In the genomic region with DNA sequence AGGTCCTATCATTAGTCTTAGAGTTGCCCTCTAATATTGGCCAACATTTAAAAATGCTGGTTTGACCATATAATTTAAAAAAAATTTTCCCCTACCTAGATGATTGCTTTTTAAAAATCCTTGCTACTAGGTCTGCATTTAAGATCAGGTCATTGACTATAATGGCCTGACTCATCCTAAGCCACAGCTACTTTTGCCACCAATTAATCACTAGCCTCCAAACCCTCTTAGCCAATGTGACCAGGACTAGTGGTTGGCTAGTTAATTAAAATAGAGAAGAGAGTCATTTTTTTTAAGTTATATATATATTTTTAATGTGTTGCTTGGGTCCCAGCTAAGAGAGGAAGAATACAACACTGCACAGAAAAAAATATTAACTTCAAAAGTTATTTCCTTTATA, we compare ENCODE assay signal across 12 cellular contexts.
"Had no signal": no experiment of that assay in that cellular context is flagged by ENCODE, and none has a peak within 500 bp of the region (broad histone marks: within the 10 kb centered on the region; RNA-seq: fewer than 3 reads in every experiment).

No MANE protein-coding gene starts in this region.

- H3K4me3 ChIP-seq: adrenal gland, heart left ventricle, suprapubic skin, upper lobe of left lung had no signal

- DNase-seq: activated CD4-positive, alpha-beta T cell treated with anti-CD3 and anti-CD28 coated beads, Interleukin-2, amount 50 U/mL, for 1 hour; activated naive CD4-positive, alpha-beta T cell treated with anti-CD3 and anti-CD28 coated beads, Interleukin-2, amount 10 ng/mL, durations not matched to agents 7 days and 5 days; activated T-cell treated with anti-CD3 and anti-CD28 coated beads for 4 hours; adrenal gland; brain microvascular endothelial cell; foreskin melanocyte; heart left ventricle; mesendoderm; stimulated activated CD4-positive, alpha-beta T cell treated with anti-CD3 and anti-CD28 coated beads, Interleukin-2, amount 100 ng/mL, for 48 hours; stimulated activated naive CD8-positive, alpha-beta T cell treated with anti-CD3 and anti-CD28 coated beads, Interleukin-15, Interleukin-2, amounts not matched to agents 100 U/mL and 50 U/mL, for 24 hours; upper lobe of left lung had no signal
